ENCODE assay signal across 2 cellular contexts in the genomic region with DNA sequence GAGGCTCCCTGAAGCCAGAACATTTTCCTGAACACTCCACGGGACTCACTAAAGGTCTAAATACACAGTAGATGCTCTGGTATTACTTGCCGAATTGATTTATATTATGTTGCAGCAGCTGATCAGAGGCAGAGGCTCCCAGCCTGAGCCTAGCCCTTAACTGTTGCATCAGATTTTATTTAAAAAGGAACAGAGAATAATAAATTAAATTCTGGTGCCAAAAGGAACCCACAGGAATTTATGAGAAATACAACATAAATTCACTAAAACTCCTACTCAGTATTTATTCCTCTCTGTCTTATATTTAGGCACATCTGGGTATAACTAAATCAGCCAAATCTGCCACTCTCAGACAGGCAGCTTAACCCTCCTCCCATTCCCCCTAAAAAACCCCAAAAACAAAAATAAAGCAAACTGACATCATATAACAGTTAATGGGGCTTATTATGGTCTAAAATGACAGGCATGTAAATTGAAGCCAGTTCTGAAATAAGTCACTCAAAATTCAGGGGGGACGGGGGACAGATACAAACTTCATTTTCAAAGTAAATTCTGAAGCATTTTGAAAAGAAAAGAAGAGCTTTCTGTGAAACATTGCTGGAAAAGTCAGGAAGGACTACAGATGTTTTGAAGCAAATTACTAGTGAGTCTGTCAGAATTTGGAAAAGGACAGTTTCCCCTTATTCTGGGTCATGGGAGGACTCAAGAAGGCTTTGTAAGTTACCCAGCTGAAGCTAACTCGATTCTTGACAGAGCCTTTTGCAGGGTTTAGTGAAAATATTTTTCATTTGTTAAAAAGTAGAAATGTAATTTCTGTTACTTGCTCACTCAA.
TF ChIP-seq lines count a peak whose summit lies in the region.

No MANE protein-coding gene starts in this region.

TF ChIP-seq in HEK293, 187 proteins besides CTCF, POLR2A, EP300 and RAD21:
- TF ChIP-seq SCRT2 (tag by site-specific recombination; IDR thresholded peaks at IDR 0.05), result 0 out of 2 replicates have a peak, but pooled peaks have one; percentile 16
- no peak for TF ChIP-seq ZNF16 (tag by site-specific recombination; IDR thresholded peaks at IDR 0.05; ENCODE audit: low read depth)
- peak; percentile 86 for TF ChIP-seq ZNF335 (tag by site-specific recombination; conservative IDR thresholded peaks at IDR 0.05)
- TF ChIP-seq, protein P1, sequence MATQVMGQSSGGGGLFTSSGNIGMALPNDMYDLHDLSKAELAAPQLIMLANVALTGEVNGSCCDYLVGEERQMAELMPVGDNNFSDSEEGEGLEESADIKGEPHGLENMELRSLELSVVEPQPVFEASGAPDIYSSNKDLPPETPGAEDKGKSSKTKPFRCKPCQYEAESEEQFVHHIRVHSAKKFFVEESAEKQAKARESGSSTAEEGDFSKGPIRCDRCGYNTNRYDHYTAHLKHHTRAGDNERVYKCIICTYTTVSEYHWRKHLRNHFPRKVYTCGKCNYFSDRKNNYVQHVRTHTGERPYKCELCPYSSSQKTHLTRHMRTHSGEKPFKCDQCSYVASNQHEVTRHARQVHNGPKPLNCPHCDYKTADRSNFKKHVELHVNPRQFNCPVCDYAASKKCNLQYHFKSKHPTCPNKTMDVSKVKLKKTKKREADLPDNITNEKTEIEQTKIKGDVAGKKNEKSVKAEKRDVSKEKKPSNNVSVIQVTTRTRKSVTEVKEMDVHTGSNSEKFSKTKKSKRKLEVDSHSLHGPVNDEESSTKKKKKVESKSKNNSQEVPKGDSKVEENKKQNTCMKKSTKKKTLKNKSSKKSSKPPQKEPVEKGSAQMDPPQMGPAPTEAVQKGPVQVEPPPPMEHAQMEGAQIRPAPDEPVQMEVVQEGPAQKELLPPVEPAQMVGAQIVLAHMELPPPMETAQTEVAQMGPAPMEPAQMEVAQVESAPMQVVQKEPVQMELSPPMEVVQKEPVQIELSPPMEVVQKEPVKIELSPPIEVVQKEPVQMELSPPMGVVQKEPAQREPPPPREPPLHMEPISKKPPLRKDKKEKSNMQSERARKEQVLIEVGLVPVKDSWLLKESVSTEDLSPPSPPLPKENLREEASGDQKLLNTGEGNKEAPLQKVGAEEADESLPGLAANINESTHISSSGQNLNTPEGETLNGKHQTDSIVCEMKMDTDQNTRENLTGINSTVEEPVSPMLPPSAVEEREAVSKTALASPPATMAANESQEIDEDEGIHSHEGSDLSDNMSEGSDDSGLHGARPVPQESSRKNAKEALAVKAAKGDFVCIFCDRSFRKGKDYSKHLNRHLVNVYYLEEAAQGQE (tag by site-specific recombination; IDR thresholded peaks at IDR 0.05), result no peak
- no peak for TF ChIP-seq ZNF513 (tag by site-specific recombination; IDR thresholded peaks at IDR 0.05)
- TF ChIP-seq ZNF776 (tag by site-specific recombination; IDR thresholded peaks at IDR 0.05; ENCODE audit: borderline replicate concordance), result no peak
- TF ChIP-seq, protein P2, sequence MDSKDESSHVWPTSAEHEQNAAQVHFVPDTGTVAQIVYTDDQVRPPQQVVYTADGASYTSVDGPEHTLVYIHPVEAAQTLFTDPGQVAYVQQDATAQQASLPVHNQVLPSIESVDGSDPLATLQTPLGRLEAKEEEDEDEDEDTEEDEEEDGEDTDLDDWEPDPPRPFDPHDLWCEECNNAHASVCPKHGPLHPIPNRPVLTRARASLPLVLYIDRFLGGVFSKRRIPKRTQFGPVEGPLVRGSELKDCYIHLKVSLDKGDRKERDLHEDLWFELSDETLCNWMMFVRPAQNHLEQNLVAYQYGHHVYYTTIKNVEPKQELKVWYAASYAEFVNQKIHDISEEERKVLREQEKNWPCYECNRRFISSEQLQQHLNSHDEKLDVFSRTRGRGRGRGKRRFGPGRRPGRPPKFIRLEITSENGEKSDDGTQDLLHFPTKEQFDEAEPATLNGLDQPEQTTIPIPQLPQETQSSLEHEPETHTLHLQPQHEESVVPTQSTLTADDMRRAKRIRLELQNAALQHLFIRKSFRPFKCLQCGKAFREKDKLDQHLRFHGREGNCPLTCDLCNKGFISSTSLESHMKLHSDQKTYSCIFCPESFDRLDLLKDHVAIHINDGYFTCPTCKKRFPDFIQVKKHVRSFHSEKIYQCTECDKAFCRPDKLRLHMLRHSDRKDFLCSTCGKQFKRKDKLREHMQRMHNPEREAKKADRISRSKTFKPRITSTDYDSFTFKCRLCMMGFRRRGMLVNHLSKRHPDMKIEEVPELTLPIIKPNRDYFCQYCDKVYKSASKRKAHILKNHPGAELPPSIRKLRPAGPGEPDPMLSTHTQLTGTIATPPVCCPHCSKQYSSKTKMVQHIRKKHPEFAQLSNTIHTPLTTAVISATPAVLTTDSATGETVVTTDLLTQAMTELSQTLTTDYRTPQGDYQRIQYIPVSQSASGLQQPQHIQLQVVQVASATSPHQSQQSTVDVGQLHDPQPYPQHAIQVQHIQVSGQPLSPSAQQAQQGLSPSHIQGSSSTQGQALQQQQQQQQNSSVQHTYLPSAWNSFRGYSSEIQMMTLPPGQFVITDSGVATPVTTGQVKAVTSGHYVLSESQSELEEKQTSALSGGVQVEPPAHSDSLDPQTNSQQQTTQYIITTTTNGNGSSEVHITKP (tag by site-specific recombination; IDR thresholded peaks at IDR 0.05), result peak; percentile 89
- no peak for TF ChIP-seq ZNF768 (tag by site-specific recombination; IDR thresholded peaks at IDR 0.05)
- TF ChIP-seq ZNF280C (tag by site-specific recombination; IDR thresholded peaks at IDR 0.05), result no peak

TF ChIP-seq in GM12891, 5 proteins besides CTCF, POLR2A, EP300 and RAD21 (continued from another document):
- TF ChIP-seq TAF1 (IDR thresholded peaks at IDR 0.05; ENCODE audit: low read depth, low read length) (no peak), PAX5 (IDR thresholded peaks at IDR 0.05; ENCODE audit: insufficient read depth, low read length, severe bottlenecking) (no peak), POU2F2 (IDR thresholded peaks at IDR 0.05; ENCODE audit: low read depth, low read length) (no peak)
